Comparison of ENCODE assay signal across 1 cellular context in the genomic region with DNA sequence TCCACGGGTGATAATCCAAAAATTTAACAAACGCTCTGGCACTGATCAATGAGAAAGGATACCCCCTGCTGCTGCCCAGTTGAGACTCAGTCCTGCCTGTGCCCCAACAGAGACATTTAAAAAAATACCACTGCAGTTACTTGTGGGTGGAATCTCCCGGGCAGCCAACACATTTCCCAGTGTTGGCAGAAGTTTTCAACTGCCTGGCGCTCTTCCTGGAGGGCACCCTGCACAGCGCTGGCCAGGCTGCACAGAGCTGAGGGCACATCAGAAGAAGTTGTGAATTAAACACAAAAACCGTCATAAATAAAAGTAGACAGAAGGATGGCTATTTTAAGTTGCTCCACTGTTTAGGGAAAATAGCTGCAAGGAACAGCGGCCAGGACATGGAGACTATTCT.
TF ChIP-seq lines count a peak whose summit lies in the region.

No MANE protein-coding gene starts in this region.

TF ChIP-seq in HepG2, 621 proteins besides CTCF, POLR2A, EP300 and RAD21 (continued from another document):
- no peak for TF ChIP-seq RNF219 (CRISPR knock-in tag; IDR thresholded peaks at IDR 0.05)
- TF ChIP-seq ZNF143 (CRISPR knock-in tag; IDR thresholded peaks at IDR 0.05): no peak
- TF ChIP-seq ZNF510 (CRISPR knock-in tag; IDR thresholded peaks at IDR 0.05; ENCODE audit: low read depth): no peak
- TF ChIP-seq, protein P1, sequence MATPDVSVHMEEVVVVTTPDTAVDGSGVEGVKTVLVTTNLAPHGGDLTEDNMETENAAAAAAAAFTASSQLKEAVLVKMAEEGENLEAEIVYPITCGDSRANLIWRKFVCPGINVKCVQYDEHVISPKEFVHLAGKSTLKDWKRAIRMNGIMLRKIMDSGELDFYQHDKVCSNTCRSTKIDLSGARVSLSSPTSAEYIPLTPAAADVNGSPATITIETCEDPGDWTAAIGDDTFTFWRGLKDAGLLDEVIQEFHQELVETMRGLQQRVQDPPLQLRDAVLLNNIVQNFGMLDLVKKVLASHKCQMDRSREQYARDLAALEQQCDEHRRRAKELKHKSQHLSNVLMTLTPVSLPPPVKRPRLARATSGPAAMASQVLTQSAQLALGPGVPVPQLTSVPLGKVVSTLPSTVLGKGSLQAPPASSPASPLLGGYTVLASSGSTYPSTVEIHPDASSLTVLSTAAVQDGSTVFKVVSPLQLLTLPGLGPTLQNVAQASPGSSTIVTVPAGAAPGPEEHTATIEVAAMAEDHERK (CRISPR knock-in tag; IDR thresholded peaks at IDR 0.05; ENCODE audit: low read depth): no peak
- TF ChIP-seq HHEX (CRISPR knock-in tag; IDR thresholded peaks at IDR 0.05): no peak
- TF ChIP-seq ZNF546 (CRISPR knock-in tag; conservative IDR thresholded peaks at IDR 0.05): no peak
- no peak for TF ChIP-seq ZKSCAN8 (CRISPR knock-in tag; IDR thresholded peaks at IDR 0.05; ENCODE audit: borderline replicate concordance)
- no peak for TF ChIP-seq HMG20B (CRISPR knock-in tag; conservative IDR thresholded peaks at IDR 0.05)
